In genomic region chr1:116724765-116725375, GRCh38 we compare ENCODE assay signal across 8 cellular contexts. TPM values are rescaled to one million over a fixed set of nuclear protein-coding genes. Genes with fewer than 3 reads are reported as not detected.
DNase-seq lines count a peak whose midpoint lies in the region; ATAC-seq and TF ChIP-seq lines count a peak whose summit lies in the region.

No MANE protein-coding gene starts in this region.

- H3K4me1 ChIP-seq in DND-41 (ENCODE audit: insufficient read depth, low read length) (no peaks in the 10 kb centered on the region), gastrocnemius medialis (no peaks in the 10 kb centered on the region)

- intact Hi-C loops in gastrocnemius medialis (cut with DNase I; ENCODE audit: low total_unique reads) = loop anchor here (1.0 kb wide), 1 partner anchor 330 kb away; no protein-coding TSS in a partner anchor

- no peak overlapping the region for H3K4me3 Mint-ChIP-seq in glutamatergic neuron (ENCODE audit: unreplicated experiment)

- H3K36me3 ChIP-seq in DND-41 (ENCODE audit: insufficient read depth, low read length) (no peaks in the 10 kb centered on the region), gastrocnemius medialis (no peaks in the 10 kb centered on the region)

- H3K9ac ChIP-seq in DND-41 (ENCODE audit: low read depth, low read length) = no peak overlapping the region

- H3K27me3 ChIP-seq in DND-41 (ENCODE audit: insufficient read depth, low read length, poor library complexity) (no peaks in the 10 kb centered on the region), gastrocnemius medialis (no peaks in the 10 kb centered on the region)

- no peaks in the 10 kb centered on the region for H3K36me3 Mint-ChIP-seq in glutamatergic neuron (ENCODE audit: unreplicated experiment)

- POLR2A ChIA-PET in RWPE1 (lab: Yijun Ruan, JAX; ENCODE audit: low non-redundant PET) = interaction anchor here (0.7 kb wide), 1 partner anchor 469 kb away, joined by 7 read pairs; no protein-coding TSS in a partner anchor

- peaks cover 2% of the 10 kb centered on the region for H3K9me3 Mint-ChIP-seq in glutamatergic neuron (ENCODE audit: unreplicated experiment)

- no peak overlapping the region for H3K4me2 ChIP-seq in DND-41 (ENCODE audit: insufficient read depth, low read length)

- H2AFZ ChIP-seq in DND-41 (ENCODE audit: low read depth, low read length) = no peak overlapping the region

- no peaks in the 10 kb centered on the region for H4K20me1 ChIP-seq in DND-41 (ENCODE audit: insufficient read depth, low read length)

- H3K27me3 Mint-ChIP-seq in glutamatergic neuron (ENCODE audit: unreplicated experiment) = peaks cover 3% of the 10 kb centered on the region

- H3K9me3 ChIP-seq in DND-41 (ENCODE audit: insufficient read depth, low read length, severe bottlenecking) (no peaks in the 10 kb centered on the region), gastrocnemius medialis (no peaks in the 10 kb centered on the region)

- CTCF ChIA-PET in RWPE1 (lab: Yijun Ruan, JAX) = interaction anchor here (0.6 to 1.4 kb wide), 12 partner anchors 11 to 523 kb away, joined by 3 to 8 read pairs (median 4); no protein-coding TSS in a partner anchor

- H3K4me3 ChIP-seq in DND-41 (ENCODE audit: low read depth in 1 of 2, low read length in 2 of 2) = no peak overlapping the region
- H3K4me3 ChIP-seq in gastrocnemius medialis = no peak overlapping the region

- in situ Hi-C loops in gastrocnemius medialis (cut with MboI; ENCODE audit: low sequenced_read_pairs in 4 of 4) = no loop called here

- H3K27ac ChIP-seq in DND-41 (ENCODE audit: low read length) = no peak overlapping the region
- H3K27ac ChIP-seq in RWPE1 = no peak overlapping the region
- H3K27ac ChIP-seq in gastrocnemius medialis = no peak overlapping the region

- peaks cover 7% of the 10 kb centered on the region for H3K4me1 Mint-ChIP-seq in glutamatergic neuron (ENCODE audit: low read depth, unreplicated experiment)

- H3K79me2 ChIP-seq in DND-41 (ENCODE audit: insufficient read depth, low read length) = no peaks in the 10 kb centered on the region

- peak; percentile 87 for TF ChIP-seq CTCF in DND-41 (IDR thresholded peaks at IDR 0.05; ENCODE audit: borderline replicate concordance, extremely low read depth, low read length, poor library complexity, severe bottlenecking)
- TF ChIP-seq CTCF in RWPE1 (conservative IDR thresholded peaks at IDR 0.05; ENCODE audit: low read depth) = peak; percentile 74
- TF ChIP-seq CTCF in glutamatergic neuron (IDR thresholded peaks at IDR 0.05; ENCODE audit: partially characterized antibody, unreplicated experiment) = peak; percentile 83
- TF ChIP-seq CTCF in gastrocnemius medialis (IDR thresholded peaks at IDR 0.05 in 4 of 5, conservative IDR thresholded peaks at IDR 0.05 in 1 of 5) = peak in 4 of 5 experiments; percentile 19 to 63 (median 33)

- TF ChIP-seq POLR2A in gastrocnemius medialis (IDR thresholded peaks at IDR 0.05) = no peak

- no peak overlapping the region for H3K27ac Mint-ChIP-seq in glutamatergic neuron (ENCODE audit: unreplicated experiment)

- DNase-seq in DND-41 = peak; percentile 79
- DNase-seq in LoVo (ENCODE audit: low spot score) = peak; percentile 64
- DNase-seq in RWPE1 (ENCODE audit: low spot score) = peak; percentile 38
- DNase-seq in activated T-helper 9 cell treated with anti-CD3 and anti-CD28 coated beads, Interleukin-2, amount 50 U/mL, for 16 hours (ENCODE audit: low read depth) = peak; percentile 67
- peak; percentile 70 for DNase-seq in glutamatergic neuron
- no peak for DNase-seq in gastrocnemius medialis

- peak; percentile 82 for ATAC-seq in DND-41 (ENCODE audit: insufficient read depth, low read depth)
- ATAC-seq in gastrocnemius medialis = no peak
- ATAC-seq in HG02884 (IDR thresholded peaks at IDR 0.05; ENCODE audit: unreplicated experiment) = no peak
- no peak for ATAC-seq in HG03095 (IDR thresholded peaks at IDR 0.05; ENCODE audit: unreplicated experiment)

RNA-seq across cellular contexts. Expression of gene CD2, which starts 29.4 kb away (rescaled TPM):
- total RNA-seq in glutamatergic neuron (ENCODE audit: unreplicated experiment) (not detected), gastrocnemius medialis (under 1 TPM in 1 of 4 donors, not detected in 3; 0.16 TPM)

RNA-seq across cellular contexts. Expression of gene IGSF3, which starts 57.3 kb away (rescaled TPM):
- 110 TPM for total RNA-seq in glutamatergic neuron (ENCODE audit: unreplicated experiment)
- total RNA-seq in gastrocnemius medialis = 1 to 10 TPM in 1 of 4 donors, under 1 TPM in 3; 0.25 to 1.2 (median 0.72) TPM

Comparison
In these comparisons a context has a peak if more than half of its experiments do, and no peak if none do; other contexts are left out.
1. DNase-seq: peak in DND-41 (single experiment), LoVo (single experiment), RWPE1 (single experiment), activated T-helper 9 cell treated with anti-CD3 and anti-CD28 coated beads, Interleukin-2, amount 50 U/mL, for 16 hours (single experiment) and glutamatergic neuron (single experiment); none in gastrocnemius medialis (0 of 2).
2. CTCF ChIP-seq: peak in every context shown above with its lines; median percentile 87 in DND-41; 83 in glutamatergic neuron; 74 in RWPE1; 33 in gastrocnemius medialis.
3. RNA of gene IGSF3, which starts 57.3 kb away (total RNA-seq): 110 TPM in glutamatergic neuron (single experiment); 0.25 to 1.2 TPM in gastrocnemius medialis; every median in the first group is over 10 times any median in the second.